Comparison of ENCODE assay signal across 8 cellular contexts in the genomic region with DNA sequence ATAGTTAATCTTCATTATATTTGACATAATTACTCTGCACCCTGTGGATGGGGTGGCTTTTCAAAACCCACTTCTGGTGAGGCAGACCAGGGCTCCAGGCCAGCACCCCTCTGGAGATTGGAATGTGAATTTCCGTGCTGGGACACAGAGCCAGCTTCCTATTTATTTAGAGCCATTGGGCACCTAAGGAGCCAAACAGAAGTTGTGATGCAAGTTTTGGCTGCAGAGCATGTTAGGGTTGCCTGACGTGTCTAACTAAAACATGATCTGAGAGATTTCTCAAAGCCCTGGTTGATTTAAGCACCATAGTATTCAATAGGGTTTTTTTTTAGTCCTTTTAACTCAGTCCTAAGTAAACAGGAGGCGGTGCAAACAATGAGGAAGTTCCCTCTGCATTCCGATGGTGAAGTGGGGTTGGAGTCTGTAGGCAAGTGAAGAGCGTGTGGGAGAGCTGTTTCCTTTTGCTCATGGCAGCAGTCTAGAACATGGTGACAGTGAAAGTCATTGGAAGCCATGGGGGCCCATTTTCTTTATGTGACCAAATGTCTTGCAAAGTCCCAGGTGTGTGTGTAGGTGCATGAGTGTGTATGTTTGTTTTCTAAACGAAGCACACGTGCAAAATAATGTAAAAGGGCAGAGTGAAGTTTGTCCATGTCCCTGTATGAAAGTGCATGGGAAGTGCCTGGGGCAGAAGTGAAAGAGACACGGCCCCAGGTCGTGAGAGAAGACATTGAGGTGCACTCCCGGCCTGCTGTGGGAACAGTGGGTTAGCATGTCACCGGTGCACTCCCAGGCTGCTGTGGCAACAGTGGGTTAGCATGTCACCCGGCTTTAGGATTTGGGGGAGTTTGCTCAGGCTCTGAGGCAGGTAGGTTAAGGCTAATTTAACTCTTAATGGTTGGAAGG.
DNase-seq lines count a peak whose midpoint lies in the region; ATAC-seq and TF ChIP-seq lines count a peak whose summit lies in the region.

No MANE protein-coding gene starts in this region.

- TF ChIP-seq CTCF in foreskin keratinocyte (conservative IDR thresholded peaks at IDR 0.05) (no peak), prostate gland (IDR thresholded peaks at IDR 0.05) (peak in 1 of 4 experiments; percentile 32)

- 19% methylated on average over 12 of the region's 12 CpGs for WGBS in prostate gland

- H3K27me3 ChIP-seq in foreskin keratinocyte (no peaks in the 10 kb centered on the region), prostate gland (replicated peaks; ENCODE audit: insufficient read depth) (no peaks in the 10 kb centered on the region)

- TF ChIP-seq POLR2A in prostate gland (IDR thresholded peaks at IDR 0.05) = no peak

- H3K4me1 ChIP-seq in foreskin keratinocyte (no peaks in the 10 kb centered on the region), prostate gland (replicated peaks) (peaks cover 7% of the 10 kb centered on the region)

- in situ Hi-C loops in KBM-7 (cut with MboI; ENCODE audit: low pct_unique_long_range_greater_than_20kb, low sequenced_read_pairs) = no loop called here

- DNase-seq in AG08395 (ENCODE audit: low spot score) = peak; percentile 37
- peak; percentile 91 for DNase-seq in KBM-7
- DNase-seq in activated CD8-positive, alpha-beta memory T cell treated with anti-CD3 and anti-CD28 coated beads, Interleukin-2, amount 50 U/mL, for 4 hours = peak; percentile 34
- DNase-seq in foreskin keratinocyte = peak; percentile 27 to 60
- DNase-seq in prostate gland (ENCODE audit: low spot score) = peak; percentile 90
- no peak for DNase-seq in germinal center (ENCODE audit: low spot score)

- H3K4me3 ChIP-seq in prostate gland = peak overlapping the region in 1 of 2 donors; percentile 15

- intact Hi-C loops in prostate gland (cut with DNase I) = no loop called here

- no peaks in the 10 kb centered on the region for H3K36me3 ChIP-seq in prostate gland

- H3K27ac ChIP-seq in foreskin keratinocyte (no peak overlapping the region), prostate gland (peak overlapping the region; percentile 16 to 65)

- ATAC-seq in GM19043 (IDR thresholded peaks at IDR 0.05; ENCODE audit: low read depth, unreplicated experiment) (peak; percentile 46), foreskin keratinocyte (peak; percentile 68), GM18858 (IDR thresholded peaks at IDR 0.05; ENCODE audit: unreplicated experiment) (no peak)

- no peaks in the 10 kb centered on the region for H3K9me3 ChIP-seq in prostate gland
